In genomic region chr1:51877434-51878306, GRCh38 we compare ENCODE assay signal across 8 cellular contexts. TPM values are rescaled to one million over a fixed set of nuclear protein-coding genes. Genes with fewer than 3 reads are reported as not detected.
A peak's percentile ranks its signal among the peaks of the same experiment; 100 is the strongest.
DNase-seq lines count a peak whose midpoint lies in the region; FAIRE-seq and TF ChIP-seq lines count a peak whose summit lies in the region.

No MANE protein-coding gene starts in this region.

- DNase-seq in ACHN (peak; percentile 20), G401 (ENCODE audit: low spot score) (peak; percentile 37), astrocyte of the hippocampus (ENCODE audit: low read depth, low spot score) (peak; percentile 61), keratinocyte (ENCODE audit: low read depth, low spot score) (no peak), substantia nigra (lab: John Stamatoyannopoulos, UW) (peak in 11 of 49 donors; percentile 9 to 49 (median 30)), H54 (ENCODE audit: insufficient read length, low spot score) (no peak), cortex of kidney (lab: John Stamatoyannopoulos, UW) (no peak)

- FAIRE-seq in keratinocyte (lab: Jason Lieb, UNC) (no peak), H54 (lab: Jason Lieb, UNC) (no peak)

- peaks cover 23% of the 10 kb centered on the region for H3K4me1 ChIP-seq in keratinocyte (ENCODE audit: control insufficient read depth, extremely low read depth, insufficient read depth, low read length)

- dilution Hi-C loops in keratinocyte (cut with MboI; ENCODE audit: extremely low pct_ligation_motif_present, low sequenced_read_pairs) = no loop called here

- H3K27ac ChIP-seq in KOPT-K1 (ENCODE audit: low read depth, low read length, poor library complexity, severe bottlenecking) (peak overlapping the region; percentile 84), keratinocyte (ENCODE audit: control insufficient read depth, insufficient read depth, low read length) (peak overlapping the region; percentile 99), substantia nigra (ENCODE audit: low read depth, low read length, poor library complexity, severe bottlenecking) (peak overlapping the region; percentile 92)

- TF ChIP-seq CTCF in keratinocyte (optimal IDR thresholded peaks at IDR 0.05 in 1 of 3, IDR thresholded peaks at IDR 0.05 in 1 of 3, conservative IDR thresholded peaks at IDR 0.05 in 1 of 3; ENCODE audit: extremely low read depth in 1 of 3, insufficient read depth in 2 of 3, low read length in 3 of 3) = no peak

- no peaks in the 10 kb centered on the region for H3K9me3 ChIP-seq in KOPT-K1 (ENCODE audit: insufficient read depth, low read length, poor library complexity, severe bottlenecking)
- H3K9me3 ChIP-seq in keratinocyte (ENCODE audit: control insufficient read depth, low read depth, low read length) = no peaks in the 10 kb centered on the region

- peak overlapping the region; percentile 88 for H3K4me2 ChIP-seq in keratinocyte (ENCODE audit: control insufficient read depth, extremely low read depth, insufficient read depth, low read depth, low read length)

- H3K9me1 ChIP-seq in keratinocyte (ENCODE audit: control insufficient read depth, extremely low read depth, insufficient read depth, low read length) = no peaks in the 10 kb centered on the region

- H3K79me2 ChIP-seq in keratinocyte (ENCODE audit: control insufficient read depth, insufficient read depth, low read length) = peaks cover 57% of the 10 kb centered on the region

- H4K20me1 ChIP-seq in keratinocyte (ENCODE audit: control insufficient read depth, extremely low read depth, insufficient read depth, low read length) = no peaks in the 10 kb centered on the region

- H3K36me3 ChIP-seq in KOPT-K1 (ENCODE audit: insufficient read depth, low read length) (peaks cover 14% of the 10 kb centered on the region), keratinocyte (ENCODE audit: control insufficient read depth in 2 of 2, extremely low read depth in 1 of 2, insufficient read depth in 2 of 2, low read length in 2 of 2) (peaks cover 2 to 4% of the 10 kb centered on the region in 2 experiments)

- H3K9ac ChIP-seq in keratinocyte (ENCODE audit: control insufficient read depth, extremely low read depth, insufficient read depth, low read length) = peak overlapping the region; percentile 100

- TF ChIP-seq POLR2A in H54 (IDR thresholded peaks at IDR 0.05; ENCODE audit: low read depth, low read length) = no peak

- no peaks in the 10 kb centered on the region for H3K27me3 ChIP-seq in keratinocyte (ENCODE audit: control insufficient read depth, extremely low read depth, insufficient read depth, low read length)

- H3K4me3 ChIP-seq in keratinocyte (ENCODE audit: control insufficient read depth in 2 of 3, extremely low read depth in 1 of 3, insufficient read depth in 2 of 3, low read depth in 1 of 3, low read length in 3 of 3) = peak overlapping the region; percentile 92 to 100 (median 99)

- peak overlapping the region; percentile 94 for H2AFZ ChIP-seq in keratinocyte (ENCODE audit: control insufficient read depth, low read length)

- in situ Hi-C loops in ACHN (cut with HindIII; ENCODE audit: low pct_ligation_motif_present, low pct_unique_long_range_greater_than_20kb, low sequenced_read_pairs) (no loop called here), G401 (cut with HindIII; ENCODE audit: low sequenced_read_pairs) (no loop called here)

RNA-seq across cellular contexts. Expression of gene NRDC, which starts 0.9 kb away (rescaled TPM):
- 81.7 and 113 TPM in 2 replicates for total RNA-seq in G401 (2014; rRNA removed; shearing (Covaris generic))
- polyA plus RNA-seq in keratinocyte = 100 to 183 TPM (median 149 TPM) in 3 replicates
- polyA plus RNA-seq in keratinocyte (2011; ENCODE audit: low read depth) = 250 TPM
- polyA plus RNA-seq in keratinocyte (2011; cell fraction: cytosol; rRNA removed) = 84.3 and 145 TPM in 2 replicates
- 209 and 228 TPM in 2 replicates for polyA plus RNA-seq in keratinocyte (2011; cell fraction: nucleus; rRNA removed)
- 126 and 163 TPM in 2 replicates for polyA plus RNA-seq in keratinocyte (2012; ENCODE audit: low replicate concordance)
- polyA minus RNA-seq in keratinocyte = 92.4 to 180 TPM (median 125 TPM) in 3 replicates
- polyA minus RNA-seq in keratinocyte (2011; cell fraction: cytosol; rRNA and poly(A)+ RNA removed) = 84.0 TPM
- 75.2 and 147 TPM in 2 replicates for polyA minus RNA-seq in keratinocyte (2011; cell fraction: nucleus; rRNA and poly(A)+ RNA removed)

Comparison
In these comparisons a context has a peak if more than half of its experiments do, and no peak if none do; other contexts are left out.
1. DNase-seq: peak in ACHN (single experiment), G401 (single experiment) and astrocyte of the hippocampus (single experiment); none in keratinocyte (single experiment), H54 (single experiment) and cortex of kidney (single experiment).
2. Peak in every context shown above with its lines, with median percentiles within 50 percentile points of each other: H3K27ac ChIP-seq.